ENCODE assay signal across 8 cellular contexts in genomic region chr5:95870105-95870672, GRCh38. TPM values are rescaled to one million over a fixed set of nuclear protein-coding genes. Genes with fewer than 3 reads are reported as not detected.
A peak's percentile ranks its signal among the peaks of the same experiment; 100 is the strongest.
DNase-seq lines count a peak whose midpoint lies in the region; TF ChIP-seq lines count a peak whose summit lies in the region.

No MANE protein-coding gene starts in this region.

- peaks cover 8% of the 10 kb centered on the region for H3K9me3 Mint-ChIP-seq in progenitor cell of endocrine pancreas (ENCODE audit: low read depth)

- peak overlapping the region; percentile 23 for H3K4me2 ChIP-seq in GM23248 (ENCODE audit: unreplicated experiment)

- no peaks in the 10 kb centered on the region for H4K20me1 ChIP-seq in GM23248 (ENCODE audit: insufficient read depth)

- H3K4me3 Mint-ChIP-seq in progenitor cell of endocrine pancreas (ENCODE audit: low read depth): no peak overlapping the region

- no peaks in the 10 kb centered on the region for H3K27me3 Mint-ChIP-seq in progenitor cell of endocrine pancreas

- no peaks in the 10 kb centered on the region for H3K36me3 Mint-ChIP-seq in progenitor cell of endocrine pancreas (ENCODE audit: insufficient read depth)

- H3F3A ChIP-seq in GM23248 (ENCODE audit: insufficient read depth): peaks cover 79% of the 10 kb centered on the region

- in situ Hi-C loops in GM23248 (cut with MboI): no loop called here

- peak overlapping the region; percentile 52 for H3K27ac Mint-ChIP-seq in progenitor cell of endocrine pancreas

- DNase-seq in GM12864 (ENCODE audit: low read depth) (no peak), GM23248 (peak; percentile 66), NCI-H226 (peak; percentile 69), ascending aorta (ENCODE audit: low spot score in 2 of 2) (no peak), progenitor cell of endocrine pancreas (ENCODE audit: low spot score, unreplicated experiment) (no peak), islet precursor cell (no peak), NCI-H1417 treated with DMSO at 0.1 percent for 48 hours (lab: John Stamatoyannopoulos, UW) (no peak), NK-92 (lab: John Stamatoyannopoulos, UW; ENCODE audit: unreplicated experiment) (no peak)

- H3K9ac ChIP-seq in GM23248: peak overlapping the region; percentile 46

- H3K9me3 ChIP-seq in GM23248 (ENCODE audit: low read depth) (no peaks in the 10 kb centered on the region), ascending aorta (no peaks in the 10 kb centered on the region)

- intact Hi-C loops in ascending aorta (cut with DNase I): no loop called here

- H3K27ac ChIP-seq in GM23248 (peak overlapping the region; percentile 65), ascending aorta (peak overlapping the region; percentile 63 to 81)

- H3K79me2 ChIP-seq in GM23248 (ENCODE audit: insufficient read depth): no peaks in the 10 kb centered on the region

- H3K27me3 ChIP-seq in GM23248 (replicated peaks; ENCODE audit: insufficient read depth) (no peaks in the 10 kb centered on the region), ascending aorta (no peaks in the 10 kb centered on the region)

- peaks cover 8% of the 10 kb centered on the region for H3K4me1 Mint-ChIP-seq in progenitor cell of endocrine pancreas (ENCODE audit: low read depth)

- H3K4me1 ChIP-seq in GM23248 (ENCODE audit: insufficient read depth) (peaks cover 30% of the 10 kb centered on the region), ascending aorta (peaks cover 5 to 20% of the 10 kb centered on the region in 2 donors)

- H3K4me3 ChIP-seq in GM12864 (ENCODE audit: low read depth, low read length) (peak overlapping the region; percentile 28; the same call in 1 of the 2 replicates), GM23248 (no peak overlapping the region), ascending aorta (no peak overlapping the region)

- no peak overlapping the region for H2AFZ ChIP-seq in GM23248

- 65 to 76% methylated on average over 1 of the region's 1 CpG for WGBS in GM23248 (ENCODE audit: low coverage in 1 of 2, low lambda C conversion rate in 2 of 2, missing lambda C conversion rate in 2 of 2), 2 experiments

- no peak for TF ChIP-seq CTCF in GM12864 (IDR thresholded peaks at IDR 0.05; ENCODE audit: low read depth, low read length, missing control alignments)
- TF ChIP-seq CTCF in ascending aorta (IDR thresholded peaks at IDR 0.05): no peak
- no peak for TF ChIP-seq CTCF in progenitor cell of endocrine pancreas (IDR thresholded peaks at IDR 0.05; ENCODE audit: unreplicated experiment)

- H3K36me3 ChIP-seq in GM23248 (ENCODE audit: low read depth) (no peaks in the 10 kb centered on the region), ascending aorta (no peaks in the 10 kb centered on the region)

- H3K9me2 ChIP-seq in GM23248 (ENCODE audit: insufficient read depth): no peaks in the 10 kb centered on the region

RNA-seq across cellular contexts. Expression of gene GLRX, which starts 47.7 kb away (rescaled TPM):
- total RNA-seq in GM23248 (2014; rRNA removed; shearing (Covaris generic)): 144 and 174 TPM in 2 replicates
- 316 and 320 TPM in 2 replicates for polyA plus RNA-seq in GM23248 (2016; fragmentation: Nextera tagmentation; extraction: Ambion mirVana)
- total RNA-seq in ascending aorta (18.5 TPM), progenitor cell of endocrine pancreas (11.6 and 12.7 TPM in 2 replicates)

Comparison
In these comparisons a context has a peak if more than half of its experiments do, and no peak if none do; other contexts are left out.
1. DNase-seq: peak in GM23248 (single experiment) and NCI-H226 (single experiment); none in GM12864 (single experiment), ascending aorta (0 of 2), progenitor cell of endocrine pancreas (single experiment), islet precursor cell (single experiment), NCI-H1417 treated with DMSO at 0.1 percent for 48 hours (single experiment) and NK-92 (single experiment).